8 cellular contexts compared by ENCODE assay signal in the genomic region with DNA sequence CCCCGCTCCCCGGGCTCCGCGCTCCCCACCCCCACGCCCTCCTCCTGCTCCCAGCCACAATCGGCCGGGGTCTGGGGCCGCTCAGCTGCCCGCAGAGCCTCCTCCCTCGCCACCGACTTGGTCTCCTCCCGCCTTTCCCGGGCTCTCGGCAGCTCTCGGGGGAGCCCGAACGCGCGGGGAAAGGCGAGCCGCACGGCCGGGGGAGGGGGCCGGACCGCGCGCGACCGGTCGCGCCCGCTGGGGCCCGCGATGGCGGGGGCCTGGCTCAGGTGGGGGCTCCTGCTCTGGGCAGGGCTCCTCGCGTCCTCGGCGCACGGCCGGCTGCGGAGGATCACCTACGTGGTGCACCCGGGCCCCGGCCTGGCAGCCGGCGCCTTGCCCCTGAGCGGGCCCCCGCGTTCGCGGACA. TPM values are rescaled to one million over a fixed set of nuclear protein-coding genes. Genes with fewer than 3 reads are reported as not detected.
A peak's percentile ranks its signal among the peaks of the same experiment; 100 is the strongest.
DNase-seq lines count a peak whose midpoint lies in the region; ATAC-seq and TF ChIP-seq lines count a peak whose summit lies in the region.

No MANE protein-coding gene starts in this region.

- H3K36me3 Mint-ChIP-seq in WTC11: no peaks in the 10 kb centered on the region
- no peaks in the 10 kb centered on the region for H3K36me3 Mint-ChIP-seq in T-helper 2 cell treated with Interferon-gamma antibody and Interleukin-4, amounts not matched to agents 5 μg/mL and 100 μg/mL, for 36 hours (ENCODE audit: low read depth)

- H3K9me3 Mint-ChIP-seq in WTC11: no peaks in the 10 kb centered on the region
- no peaks in the 10 kb centered on the region for H3K9me3 Mint-ChIP-seq in T-helper 2 cell treated with Interferon-gamma antibody and Interleukin-4, amounts not matched to agents 5 μg/mL and 100 μg/mL, for 36 hours

- DNase-seq in DMS53 (lab: John Stamatoyannopoulos, UW): peak; percentile 56
- DNase-seq in DMS53 treated with DMSO at 0.1 percent for 48 hours (lab: John Stamatoyannopoulos, UW; ENCODE audit: unreplicated experiment): no peak
- DNase-seq in WTC11 (ENCODE audit: low spot score): no peak
- peak; percentile 29 for DNase-seq in left cardiac atrium
- no peak for DNase-seq in substantia nigra (lab: John Stamatoyannopoulos, UW)
- no peak for DNase-seq in T-helper 2 cell treated with Interferon-gamma antibody and Interleukin-4, amounts not matched to agents 5 μg/mL and 100 μg/mL, for 36 hours (ENCODE audit: low spot score)

- POLR2A ChIA-PET in WTC11 (lab: Charles Lee): interaction anchor here (1.1 kb wide), 1 partner anchor 108 kb away, joined by 4 read pairs; no protein-coding TSS in a partner anchor

- H3K4me3 ChIP-seq in skin epidermis: peak overlapping the region; percentile 39 to 84 (median 70)

- TF ChIP-seq CTCF in WTC11 (IDR thresholded peaks at IDR 0.05): no peak

- peak; percentile 18 for ATAC-seq in HG02884 (IDR thresholded peaks at IDR 0.05; ENCODE audit: unreplicated experiment)
- peak; percentile 47 for ATAC-seq in WTC11
- ATAC-seq in left cardiac atrium: peak; percentile 36 to 43

- H3K27me3 Mint-ChIP-seq in WTC11 (ENCODE audit: low read depth): peaks cover 3% of the 10 kb centered on the region
- H3K27me3 Mint-ChIP-seq in T-helper 2 cell treated with Interferon-gamma antibody and Interleukin-4, amounts not matched to agents 5 μg/mL and 100 μg/mL, for 36 hours (ENCODE audit: low read depth): peaks cover 47% of the 10 kb centered on the region

- H3K27ac Mint-ChIP-seq in WTC11: no peak overlapping the region
- H3K27ac Mint-ChIP-seq in T-helper 2 cell treated with Interferon-gamma antibody and Interleukin-4, amounts not matched to agents 5 μg/mL and 100 μg/mL, for 36 hours: no peak overlapping the region

- peaks cover 34% of the 10 kb centered on the region for H3K4me1 Mint-ChIP-seq in WTC11
- H3K4me1 Mint-ChIP-seq in T-helper 2 cell treated with Interferon-gamma antibody and Interleukin-4, amounts not matched to agents 5 μg/mL and 100 μg/mL, for 36 hours (ENCODE audit: low read depth): peaks cover 13% of the 10 kb centered on the region

- CTCF ChIA-PET in WTC11 (lab: Charles Lee): interaction anchor here (2.0 kb wide), 1 partner anchor 494 kb away, joined by 6 read pairs; no protein-coding TSS in a partner anchor

- no peak overlapping the region for H3K4me3 Mint-ChIP-seq in WTC11
- H3K4me3 Mint-ChIP-seq in T-helper 2 cell treated with Interferon-gamma antibody and Interleukin-4, amounts not matched to agents 5 μg/mL and 100 μg/mL, for 36 hours: no peak overlapping the region

- H3K27ac ChIP-seq in skin epidermis: peak overlapping the region in 18 of 21 experiments; percentile 5 to 92 (median 57)
- no peak overlapping the region for H3K27ac ChIP-seq in substantia nigra (ENCODE audit: low read depth, low read length, poor library complexity, severe bottlenecking)

- intact Hi-C loops in left cardiac atrium (cut with DNase I): loop anchor here (5.0 to 10.0 kb wide), 2 partner anchors 68 to 175 kb away; no protein-coding TSS in a partner anchor

TF ChIP-seq in WTC11, 78 proteins besides CTCF, POLR2A, EP300 and RAD21:
- TF ChIP-seq CREB1 (CRISPR knock-in tag; IDR thresholded peaks at IDR 0.05) (no peak), ZNF671 (CRISPR knock-in tag; IDR thresholded peaks at IDR 0.05) (no peak)
- TF ChIP-seq, protein P1, sequence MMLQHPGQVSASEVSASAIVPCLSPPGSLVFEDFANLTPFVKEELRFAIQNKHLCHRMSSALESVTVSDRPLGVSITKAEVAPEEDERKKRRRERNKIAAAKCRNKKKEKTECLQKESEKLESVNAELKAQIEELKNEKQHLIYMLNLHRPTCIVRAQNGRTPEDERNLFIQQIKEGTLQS (CRISPR knock-in tag; conservative IDR thresholded peaks at IDR 0.05): no peak

RNA-seq across cellular contexts. Expression of a gene that starts 0.3 kb away (rescaled TPM):
- total RNA-seq in WTC11 (2021) (33.4 to 33.8 TPM (median 33.6 TPM) in 3 replicates), left cardiac atrium (100 to 1,000 TPM; 121 to 160 TPM)

Comparison
In these comparisons a context has a peak if more than half of its experiments do, and no peak if none do; other contexts are left out.
1. DNase-seq: peak in DMS53 (single experiment) and left cardiac atrium (single experiment); none in DMS53 treated with DMSO at 0.1 percent for 48 hours (single experiment), WTC11 (single experiment), substantia nigra (0 of 49) and T-helper 2 cell treated with Interferon-gamma antibody and Interleukin-4, amounts not matched to agents 5 μg/mL and 100 μg/mL, for 36 hours (single experiment).
2. Peak in every context shown above with its lines, with median percentiles within 50 percentile points of each other: ATAC-seq.